Comparison of ENCODE assay signal across 7 cellular contexts in genomic region chr6:32970413-32971244, GRCh38. TPM values are rescaled to one million over a fixed set of nuclear protein-coding genes. Genes with fewer than 3 reads are reported as not detected.
A peak's percentile ranks its signal among the peaks of the same experiment; 100 is the strongest.
DNase-seq lines count a peak whose midpoint lies in the region; ATAC-seq, FAIRE-seq and TF ChIP-seq lines count a peak whose summit lies in the region.

No MANE protein-coding gene starts in this region.

- H3K9ac ChIP-seq in kidney (ENCODE audit: low read length in 2 of 2): peak overlapping the region; percentile 100

- peak overlapping the region; percentile 90 to 99 for H3K4me3 ChIP-seq in kidney (ENCODE audit: low read length in 2 of 2)

- ATAC-seq in GM18505 (IDR thresholded peaks at IDR 0.05; ENCODE audit: unreplicated experiment) (no peak), HG02885 (IDR thresholded peaks at IDR 0.05; ENCODE audit: poor library complexity, unreplicated experiment) (no peak)

- FAIRE-seq in kidney (lab: Jason Lieb, UNC): no peak

- peak; percentile 70 for TF ChIP-seq POLR2A in GM18505 (IDR thresholded peaks at IDR 0.05; ENCODE audit: borderline replicate concordance, extremely low read depth, insufficient read depth, insufficient read length)

- peak; percentile 81 for DNase-seq in NCI-H2171 treated with DMSO at 0.1 percent for 48 hours (lab: John Stamatoyannopoulos, UW)
- DNase-seq in activated CD4-positive, CD25-positive, alpha-beta regulatory T cell treated with anti-CD3 and anti-CD28 coated beads, Interleukin-2, amount 50 U/mL, for 16 hours (ENCODE audit: low read depth, low spot score): peak; percentile 58
- DNase-seq in central memory CD4-positive, alpha-beta T cell: peak; percentile 54
- peak; percentile 98 for DNase-seq in kidney
- DNase-seq in stimulated activated CD4-positive, alpha-beta T cell treated with anti-CD3 and anti-CD28 coated beads, Interleukin-12 subunit alpha, Interleukin-12 subunit beta, amount 100 ng/mL, for 4 hours: peak; percentile 78

- peaks cover 11 to 29% of the 10 kb centered on the region in 2 donors for H3K36me3 ChIP-seq in kidney (ENCODE audit: control insufficient read depth in 1 of 2, insufficient read depth in 2 of 2, low read length in 2 of 2)

- no peaks in the 10 kb centered on the region for H3K9me3 ChIP-seq in kidney (ENCODE audit: control insufficient read depth in 1 of 2, low read length in 2 of 2)

- peaks cover 14 to 20% of the 10 kb centered on the region in 2 donors for H3K4me1 ChIP-seq in kidney (ENCODE audit: control insufficient read depth in 1 of 2, insufficient read depth in 1 of 2, low read depth in 1 of 2, low read length in 2 of 2)

- intact Hi-C loops in kidney (cut with DNase I): loop anchor here (10.0 kb wide), 1 partner anchor 76 kb away; no protein-coding TSS in a partner anchor

- peak overlapping the region; percentile 100 for H3K27ac ChIP-seq in kidney (ENCODE audit: low read depth in 2 of 2, low read length in 2 of 2)

- TF ChIP-seq CTCF in kidney (IDR thresholded peaks at IDR 0.05; ENCODE audit: borderline replicate concordance, extremely low read depth, insufficient read depth): no peak

RNA-seq across cellular contexts. Expression of gene BRD2, which starts 2.2 kb away (rescaled TPM):
- total RNA-seq in kidney: 184 TPM
- polyA plus RNA-seq in kidney (ENCODE audit: insufficient read depth, low read depth, low replicate concordance): 73.9 TPM

RNA-seq across cellular contexts. Expression of gene HLA-DMA, which starts 17.7 kb away (rescaled TPM):
- total RNA-seq in kidney: 98.5 TPM
- 101 TPM for polyA plus RNA-seq in kidney (ENCODE audit: insufficient read depth, low read depth, low replicate concordance)

RNA-seq across cellular contexts. Expression of gene HLA-DMB, which starts 29.8 kb away (rescaled TPM):
- total RNA-seq in kidney: 78.0 TPM
- 45.5 TPM for polyA plus RNA-seq in kidney (ENCODE audit: insufficient read depth, low read depth, low replicate concordance)

RNA-seq across cellular contexts. Expression of gene HLA-DOA, which starts 38.8 kb away (rescaled TPM):
- total RNA-seq in kidney: 21.6 TPM
- 10.8 TPM for polyA plus RNA-seq in kidney (ENCODE audit: insufficient read depth, low read depth, low replicate concordance)
